ENCODE assay signal across 21 cellular contexts in genomic region chr1:8342325-8342724, GRCh38. TPM values are rescaled to one million over a fixed set of nuclear protein-coding genes. Genes with fewer than 3 reads are reported as not detected.
DNase-seq lines count a peak whose midpoint lies in the region; ATAC-seq, FAIRE-seq and TF ChIP-seq lines count a peak whose summit lies in the region.
"Had no signal": no experiment of that assay in that cellular context is flagged by ENCODE, and none has a peak within 500 bp of the region (broad histone marks: within the 10 kb centered on the region; RNA-seq: fewer than 3 reads in every experiment).

No MANE protein-coding gene starts in this region.

- TF ChIP-seq CTCF in A549 (IDR thresholded peaks at IDR 0.05) (no peak), cardiac fibroblast (IDR thresholded peaks at IDR 0.05; ENCODE audit: low read depth, low read length) (peak; percentile 19), neural progenitor cell (IDR thresholded peaks at IDR 0.05) (no peak)

- no peak overlapping the region for H2AFZ ChIP-seq in neural progenitor cell (replicated peaks)

- peaks cover 14% of the 10 kb centered on the region for H3K36me3 Mint-ChIP-seq in neural progenitor cell

- H3K4me3 ChIP-seq in A549 (no peak overlapping the region), cardiac fibroblast (replicated peaks in 1 of 2; ENCODE audit: low read depth in 2 of 2, low read length in 2 of 2) (no peak overlapping the region), neural progenitor cell (no peak overlapping the region)
- H3K4me3 ChIP-seq: GM12878, MG63, upper lobe of left lung had no signal

- ATAC-seq in A549: no peak
- no peak for ATAC-seq in HG03045 (IDR thresholded peaks at IDR 0.05; ENCODE audit: unreplicated experiment)
- no peak for ATAC-seq in GM18858 (IDR thresholded peaks at IDR 0.05; ENCODE audit: unreplicated experiment)
- ATAC-seq: foreskin keratinocyte; GM12878; stimulated activated naive B cell treated with anti-CD40 and anti-IgM and Interleukin-4, amounts not matched to agents 10 μg/mL and 1 μg/mL and 100 μg/mL, for 72 hours had no signal

- no peak overlapping the region for H3K4me2 ChIP-seq in A549
- no peak overlapping the region for H3K4me2 ChIP-seq in neural progenitor cell

- peak overlapping the region; percentile 82 for H3K27ac Mint-ChIP-seq in neural progenitor cell
- H3K27ac Mint-ChIP-seq: activated naive CD4-positive, alpha-beta T cell treated with anti-CD3 and anti-CD28 coated beads, Interleukin-2, amount 50 U/mL, for 24 hours; stimulated activated naive B cell treated with anti-CD40 and anti-IgM and Interleukin-4, amounts not matched to agents 10 μg/mL and 1 μg/mL and 100 μg/mL, for 72 hours had no signal

- no peak overlapping the region for H3K9ac ChIP-seq in neural progenitor cell

- peaks cover 21% of the 10 kb centered on the region for H3K4me1 Mint-ChIP-seq in neural progenitor cell
- H3K4me1 Mint-ChIP-seq: activated naive CD4-positive, alpha-beta T cell treated with anti-CD3 and anti-CD28 coated beads, Interleukin-2, amount 50 U/mL, for 24 hours; stimulated activated naive B cell treated with anti-CD40 and anti-IgM and Interleukin-4, amounts not matched to agents 10 μg/mL and 1 μg/mL and 100 μg/mL, for 72 hours had no signal

- H3K79me2 ChIP-seq in neural progenitor cell (ENCODE audit: low read depth): no peaks in the 10 kb centered on the region

- no peaks in the 10 kb centered on the region for H4K20me1 ChIP-seq in neural progenitor cell (ENCODE audit: low read depth)

- WGBS in A549 (ENCODE audit: missing lambda C conversion rate): over 99% methylated on average over 10 of the region's 10 CpGs

- POLR2A ChIA-PET in A549 (lab: Yijun Ruan, JAX): no interaction called here

- H3K9me3 ChIP-seq in A549: no peaks in the 10 kb centered on the region
- H3K9me3 ChIP-seq in neural progenitor cell (ENCODE audit: low read depth): no peaks in the 10 kb centered on the region
- H3K9me3 ChIP-seq: Caco-2, MG63, upper lobe of left lung had no signal

- no peak for FAIRE-seq in A549 (lab: Jason Lieb, UNC)
- FAIRE-seq: bronchial epithelial cell, GM12878, TTC549 had no signal

- no peaks in the 10 kb centered on the region for H3K9me3 Mint-ChIP-seq in neural progenitor cell
- H3K9me3 Mint-ChIP-seq: activated naive CD4-positive, alpha-beta T cell treated with anti-CD3 and anti-CD28 coated beads, Interleukin-2, amount 50 U/mL, for 24 hours; stimulated activated naive B cell treated with anti-CD40 and anti-IgM and Interleukin-4, amounts not matched to agents 10 μg/mL and 1 μg/mL and 100 μg/mL, for 72 hours had no signal

- DNase-seq in A549 (ENCODE audit: low read depth in 1 of 2, low spot score in 1 of 2): no peak
- peak; percentile 55 for DNase-seq in GM04504 (ENCODE audit: low read depth)
- peak in 1 of 2 donors; percentile 56 for DNase-seq in cardiac fibroblast (ENCODE audit: low read depth in 2 of 2)
- DNase-seq in neural progenitor cell (ENCODE audit: low spot score): no peak
- no peak for DNase-seq in NCI-H2029 (lab: John Stamatoyannopoulos, UW)
- no peak for DNase-seq in stimulated activated CD4-positive, alpha-beta T cell treated with anti-CD3 and anti-CD28 coated beads, Interleukin-2, amount 100 ng/mL, for 48 hours
- DNase-seq: activated CD4-positive, alpha-beta T cell treated with anti-CD3 and anti-CD28 coated beads, Interleukin-2, amount 50 U/mL, for 1 hour; activated T-cell treated with anti-CD3 and anti-CD28 coated beads for 4 hours; effector memory CD4-positive, alpha-beta T cell; foreskin keratinocyte; MG63; NCI-H187 treated with DMSO at 0.1 percent for 48 hours; stimulated activated naive B cell treated with anti-CD40 and anti-IgM and Interleukin-4, amounts not matched to agents 10 μg/mL and 1 μg/mL and 100 μg/mL, for 72 hours had no signal

- H3K36me3 ChIP-seq in neural progenitor cell: no peaks in the 10 kb centered on the region
- H3K36me3 ChIP-seq: MG63, upper lobe of left lung had no signal

- TF ChIP-seq EP300 in A549 (IDR thresholded peaks at IDR 0.05): no peak

- H3K27me3 ChIP-seq in neural progenitor cell: no peaks in the 10 kb centered on the region
- H3K27me3 ChIP-seq: foreskin keratinocyte, MG63, upper lobe of left lung had no signal

- TF ChIP-seq RAD21 in A549 (conservative IDR thresholded peaks at IDR 0.05 in 1 of 2, IDR thresholded peaks at IDR 0.05 in 1 of 2): no peak

- CTCF ChIA-PET in A549 (lab: Yijun Ruan, JAX): interaction anchor here (1.3 to 2.9 kb wide), 2 partner anchors 9 to 367 kb away, joined by 3 to 12 read pairs; no protein-coding TSS in a partner anchor

- no peak overlapping the region for H3K4me3 Mint-ChIP-seq in neural progenitor cell
- H3K4me3 Mint-ChIP-seq: activated naive CD4-positive, alpha-beta T cell treated with anti-CD3 and anti-CD28 coated beads, Interleukin-2, amount 50 U/mL, for 24 hours; stimulated activated naive B cell treated with anti-CD40 and anti-IgM and Interleukin-4, amounts not matched to agents 10 μg/mL and 1 μg/mL and 100 μg/mL, for 72 hours had no signal

- no peak for TF ChIP-seq POLR2A in A549 (IDR thresholded peaks at IDR 0.05; ENCODE audit: low read length)

- H3K4me1 ChIP-seq in A549: peaks cover 22% of the 10 kb centered on the region
- no peaks in the 10 kb centered on the region for H3K4me1 ChIP-seq in neural progenitor cell
- H3K4me1 ChIP-seq: Caco-2, foreskin keratinocyte had no signal

- no peaks in the 10 kb centered on the region for H3F3A ChIP-seq in neural progenitor cell (ENCODE audit: low read depth)

- H3K27ac ChIP-seq in A549 (peak overlapping the region; percentile 94 to 95), neural progenitor cell (no peak overlapping the region)
- H3K27ac ChIP-seq: foreskin keratinocyte had no signal

- H3K27me3 Mint-ChIP-seq in neural progenitor cell (ENCODE audit: insufficient read depth, low read depth): peaks cover 3% of the 10 kb centered on the region
- H3K27me3 Mint-ChIP-seq: activated naive CD4-positive, alpha-beta T cell treated with anti-CD3 and anti-CD28 coated beads, Interleukin-2, amount 50 U/mL, for 24 hours had no signal

TF ChIP-seq in A549, 52 proteins besides CTCF, POLR2A, EP300 and RAD21:
- no peak for TF ChIP-seq PHF8 (IDR thresholded peaks at IDR 0.05; ENCODE audit: borderline replicate concordance, low read depth)
- no peak for TF ChIP-seq HOXB5 (CRISPR knock-in tag; IDR thresholded peaks at IDR 0.05)
- TF ChIP-seq CHD2 (IDR thresholded peaks at IDR 0.05; ENCODE audit: low read length, partially characterized antibody): no peak
- TF ChIP-seq FOXS1 (CRISPR knock-in tag; IDR thresholded peaks at IDR 0.05): no peak
- TF ChIP-seq HEYL (CRISPR knock-in tag; IDR thresholded peaks at IDR 0.05): no peak

RNA-seq across cellular contexts. Expression of gene SLC45A1, which starts 24.4 kb away (rescaled TPM):
- polyA plus RNA-seq in A549 (2011; rRNA removed) (1.6 TPM in 2 replicates), A549 (2017; fragmentation: RNase III; extraction: RNeasy Plus Mini Kit Qiagen cat#74134 plus additional on column Dnase treatment) (1.7 to 2.2 TPM (median 1.8 TPM) in 3 replicates)
- polyA plus RNA-seq in A549 (2012; cell fraction: cytosol; rRNA removed): 1.8 and 3.1 TPM in 2 replicates
- 3.1 and 4.5 TPM in 2 replicates for polyA plus RNA-seq in A549 (2012; cell fraction: nucleus; rRNA removed)
- 2.0 and 2.4 TPM in 2 replicates for polyA minus RNA-seq in A549 (2011; rRNA and poly(A)+ RNA removed)
- 1.1 and 3.3 TPM in 2 replicates for total RNA-seq in neural progenitor cell (ENCODE audit: low replicate concordance)
